Comparison of ENCODE assay signal across 29 cellular contexts in the genomic region with DNA sequence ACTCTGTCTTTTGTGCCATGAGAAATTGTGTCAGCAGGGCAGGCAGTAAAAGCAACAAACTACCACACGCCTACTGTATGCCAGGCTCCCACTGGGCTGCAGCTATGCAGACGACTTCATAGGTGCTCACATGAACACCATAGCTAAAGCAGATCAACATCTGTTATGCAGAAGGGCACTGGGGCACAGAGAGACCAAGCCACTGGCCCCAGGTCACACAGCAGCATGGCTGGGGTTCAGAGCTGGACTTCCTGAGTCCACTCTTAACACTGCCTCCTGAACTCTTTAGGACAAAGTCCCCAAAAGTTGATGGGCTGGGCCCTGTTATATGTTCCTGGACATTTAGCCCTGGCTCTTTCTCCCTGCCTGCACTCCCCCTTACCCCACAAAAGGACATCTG.
"Had no signal": no experiment of that assay in that cellular context is flagged by ENCODE, and none has a peak within 500 bp of the region (broad histone marks: within the 10 kb centered on the region; RNA-seq: fewer than 3 reads in every experiment).

No MANE protein-coding gene starts in this region.

- H3K9me3 Mint-ChIP-seq: activated CD4-positive, alpha-beta memory T cell treated with anti-CD3 and anti-CD28 coated beads for 36 hours; activated CD4-positive, alpha-beta T cell treated with anti-CD3 and anti-CD28 coated beads, Interleukin-2, amount 10 ng/mL, durations not matched to agents 24 days and 14 days; activated T-cell treated with anti-CD3 and anti-CD28 coated beads, Interleukin-2, amount 50 U/mL, for 4 hours; activated T-helper 17 cell treated with anti-CD3 and anti-CD28 coated beads, Interleukin-2, amount 50 U/mL, for 72 hours had no signal

- H3K27ac Mint-ChIP-seq: activated CD4-positive, alpha-beta memory T cell treated with anti-CD3 and anti-CD28 coated beads for 36 hours; activated CD4-positive, alpha-beta T cell treated with anti-CD3 and anti-CD28 coated beads for 36 hours; activated CD4-positive, alpha-beta T cell treated with anti-CD3 and anti-CD28 coated beads, Interleukin-2, amount 10 ng/mL, durations not matched to agents 24 days and 14 days; activated naive CD8-positive, alpha-beta T cell; activated T-helper 17 cell treated with anti-CD3 and anti-CD28 coated beads, Interleukin-2, amount 50 U/mL, for 72 hours had no signal

- ATAC-seq: activated CD4-positive, alpha-beta T cell treated with anti-CD3 and anti-CD28 coated beads for 36 hours; activated T-cell treated with anti-CD3 and anti-CD28 coated beads, Interleukin-2, amount 50 U/mL, for 4 hours; activated T-helper 17 cell treated with anti-CD3 and anti-CD28 coated beads, Interleukin-2, amount 50 U/mL, for 72 hours; body of pancreas; gastroesophageal sphincter; heart right ventricle had no signal

- FAIRE-seq: endometrium, endothelial cell of umbilical vein had no signal

- H3K27me3 Mint-ChIP-seq: activated CD4-positive, alpha-beta memory T cell treated with anti-CD3 and anti-CD28 coated beads for 36 hours; activated CD4-positive, alpha-beta T cell treated with anti-CD3 and anti-CD28 coated beads for 36 hours; activated CD4-positive, alpha-beta T cell treated with anti-CD3 and anti-CD28 coated beads, Interleukin-2, amount 10 ng/mL, durations not matched to agents 24 days and 14 days; activated naive CD8-positive, alpha-beta T cell; activated T-helper 17 cell treated with anti-CD3 and anti-CD28 coated beads, Interleukin-2, amount 50 U/mL, for 72 hours had no signal

- H3K27ac ChIP-seq: body of pancreas, cardiac muscle cell, colonic mucosa, epithelial cell of prostate, esophagus squamous epithelium, gastroesophageal sphincter, heart right ventricle had no signal

- DNase-seq: activated CD4-positive, alpha-beta memory T cell treated with anti-CD3 and anti-CD28 coated beads for 36 hours; activated CD4-positive, alpha-beta T cell treated with anti-CD3 and anti-CD28 coated beads for 36 hours; activated CD4-positive, alpha-beta T cell treated with anti-CD3 and anti-CD28 coated beads, Interleukin-2, amount 10 ng/mL, durations not matched to agents 24 days and 14 days; activated CD4-positive, CD25-positive, alpha-beta regulatory T cell; activated CD4-positive, CD25-positive, alpha-beta regulatory T cell treated with anti-CD3 and anti-CD28 coated beads, Interleukin-2, amount 50 U/mL, for 72 hours; activated CD8-positive, alpha-beta memory T cell treated with anti-CD3 and anti-CD28 coated beads for 24 hours; activated effector memory CD4-positive, alpha-beta T cell treated with Interleukin-2 at 50 U/mL for 16 hours; activated gamma-delta T cell treated with Interleukin-2 at 50 U/mL for 16 hours; activated naive CD4-positive, alpha-beta T cell treated with anti-CD3 and anti-CD28 coated beads, Interleukin-2, amount 50 U/mL, for 16 hours; activated naive CD4-positive, alpha-beta T cell treated with Interleukin-2 at 50 U/mL for 16 hours; activated T-cell treated with anti-CD3 and anti-CD28 coated beads, Interleukin-2, amount 50 U/mL, for 4 hours; amniotic stem cell; anterior cingulate cortex; body of pancreas; central memory CD4-positive, alpha-beta T cell; cerebellar nuclear complex; colonic mucosa; effector CD8-positive, alpha-beta T cell; esophagus squamous epithelium; foreskin melanocyte; heart right ventricle; T-helper 2 cell had no signal

- H3K36me3 Mint-ChIP-seq: activated naive CD8-positive, alpha-beta T cell had no signal

- H3K4me1 ChIP-seq: colonic mucosa had no signal

- H3K4me3 ChIP-seq: body of pancreas, cardiac muscle cell, colonic mucosa, esophagus squamous epithelium, gastroesophageal sphincter, heart right ventricle had no signal

- H3K9me3 ChIP-seq: body of pancreas, colonic mucosa, esophagus squamous epithelium, gastroesophageal sphincter, heart right ventricle had no signal

- H3K4me3 Mint-ChIP-seq: activated CD4-positive, alpha-beta memory T cell treated with anti-CD3 and anti-CD28 coated beads for 36 hours; activated CD4-positive, alpha-beta T cell treated with anti-CD3 and anti-CD28 coated beads for 36 hours; activated CD4-positive, alpha-beta T cell treated with anti-CD3 and anti-CD28 coated beads, Interleukin-2, amount 10 ng/mL, durations not matched to agents 24 days and 14 days; activated naive CD8-positive, alpha-beta T cell; activated T-cell treated with anti-CD3 and anti-CD28 coated beads, Interleukin-2, amount 50 U/mL, for 4 hours; activated T-helper 17 cell treated with anti-CD3 and anti-CD28 coated beads, Interleukin-2, amount 50 U/mL, for 72 hours had no signal

- H3K27me3 ChIP-seq: body of pancreas, cardiac muscle cell, colonic mucosa, esophagus squamous epithelium, gastroesophageal sphincter, heart right ventricle had no signal
